ENCODE assay signal across 8 cellular contexts in the genomic region with DNA sequence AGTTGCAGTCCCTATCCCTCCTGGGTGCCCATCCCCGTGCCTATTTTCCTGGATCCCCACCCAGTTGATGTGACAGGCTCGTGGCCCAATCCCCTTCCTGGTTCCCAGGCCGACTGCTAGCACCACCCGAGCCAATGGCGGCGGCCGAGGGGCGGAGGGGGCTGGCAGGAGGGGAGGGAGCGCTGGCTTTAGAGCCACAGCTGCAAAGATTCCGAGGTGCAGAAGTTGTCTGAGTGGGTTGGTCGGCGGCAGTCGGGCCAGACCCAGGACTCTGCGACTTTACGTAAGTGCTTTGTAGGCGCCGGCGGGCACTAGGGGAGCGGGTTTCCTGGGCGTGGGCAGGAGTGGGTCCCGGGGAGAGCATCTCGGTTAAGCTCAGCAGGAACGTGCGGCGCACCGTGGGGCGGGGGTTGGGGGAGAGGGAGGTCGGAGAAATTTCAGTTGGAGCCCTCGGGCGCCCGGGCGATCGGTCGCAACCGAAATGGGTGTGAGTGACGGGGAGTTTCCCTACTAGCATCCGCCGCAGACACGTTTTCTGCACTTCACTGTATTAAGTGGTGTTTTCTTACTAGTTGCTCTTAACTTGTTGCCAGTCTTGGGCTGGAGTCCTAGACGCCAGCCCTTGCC. TPM values are rescaled to one million over a fixed set of nuclear protein-coding genes. Genes with fewer than 3 reads are reported as not detected.
A peak's percentile ranks its signal among the peaks of the same experiment; 100 is the strongest.
DNase-seq lines count a peak whose midpoint lies in the region; ATAC-seq and TF ChIP-seq lines count a peak whose summit lies in the region.

A gene with protein sequence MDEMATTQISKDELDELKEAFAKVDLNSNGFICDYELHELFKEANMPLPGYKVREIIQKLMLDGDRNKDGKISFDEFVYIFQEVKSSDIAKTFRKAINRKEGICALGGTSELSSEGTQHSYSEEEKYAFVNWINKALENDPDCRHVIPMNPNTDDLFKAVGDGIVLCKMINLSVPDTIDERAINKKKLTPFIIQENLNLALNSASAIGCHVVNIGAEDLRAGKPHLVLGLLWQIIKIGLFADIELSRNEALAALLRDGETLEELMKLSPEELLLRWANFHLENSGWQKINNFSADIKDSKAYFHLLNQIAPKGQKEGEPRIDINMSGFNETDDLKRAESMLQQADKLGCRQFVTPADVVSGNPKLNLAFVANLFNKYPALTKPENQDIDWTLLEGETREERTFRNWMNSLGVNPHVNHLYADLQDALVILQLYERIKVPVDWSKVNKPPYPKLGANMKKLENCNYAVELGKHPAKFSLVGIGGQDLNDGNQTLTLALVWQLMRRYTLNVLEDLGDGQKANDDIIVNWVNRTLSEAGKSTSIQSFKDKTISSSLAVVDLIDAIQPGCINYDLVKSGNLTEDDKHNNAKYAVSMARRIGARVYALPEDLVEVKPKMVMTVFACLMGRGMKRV (plus strand): TSS at position 197 of the 627 bp plus-strand sequence. CDS start 49,077 bp downstream, outside the sequence.

- DNase-seq in RWPE2 (ENCODE audit: low spot score) = peak; percentile 82
- DNase-seq in dermis blood vessel endothelial cell = peak; percentile 88
- DNase-seq in stimulated activated CD8-positive, alpha-beta memory T cell treated with anti-CD3 and anti-CD28 coated beads, Interleukin-4, amount 100 ng/mL, for 48 hours = peak; percentile 29

- H3K4me1 ChIP-seq in ACC112 (ENCODE audit: control insufficient read depth, insufficient read depth, low read length, unreplicated experiment) = peaks cover 39% of the 10 kb centered on the region
- H3K4me1 ChIP-seq in RWPE2 (ENCODE audit: insufficient read depth, poor library complexity, severe bottlenecking) = peaks cover 33% of the 10 kb centered on the region

- peak within 1 kb of the TSS; percentile 72 for H2AFZ ChIP-seq in ACC112 (ENCODE audit: low read length, unreplicated experiment)

- no peaks in the 10 kb centered on the region for H3K9me3 ChIP-seq in RWPE2 (ENCODE audit: severe bottlenecking)

- H3K79me2 ChIP-seq in ACC112 (ENCODE audit: control insufficient read depth, insufficient read depth, low read length, unreplicated experiment) = peaks cover 55% of the 10 kb centered on the region

- TF ChIP-seq CTCF in RWPE2 (IDR thresholded peaks at IDR 0.05; ENCODE audit: poor library complexity, severe bottlenecking) = no peak

- H3K27me3 ChIP-seq in ACC112 (ENCODE audit: insufficient read depth, low read length) = no peaks in the 10 kb centered on the region
- H3K27me3 ChIP-seq in RWPE2 (ENCODE audit: insufficient read depth, poor library complexity, severe bottlenecking) = no peaks in the 10 kb centered on the region
- H3K27me3 ChIP-seq in layer of hippocampus (ENCODE audit: control insufficient read depth, insufficient read depth, low read length) = no peaks in the 10 kb centered on the region

- no peaks in the 10 kb centered on the region for H3K36me3 ChIP-seq in ACC112 (ENCODE audit: insufficient read depth, low read length)
- H3K36me3 ChIP-seq in RWPE2 (ENCODE audit: low read depth) = peaks cover 9% of the 10 kb centered on the region; the same call in 1 of the 2 replicates

- peak; percentile 56 for TF ChIP-seq POLR2A in GM15510 (IDR thresholded peaks at IDR 0.05; ENCODE audit: borderline replicate concordance, extremely low read depth, insufficient read length)

- peak; percentile 67 for ATAC-seq in HG03460 (IDR thresholded peaks at IDR 0.05; ENCODE audit: unreplicated experiment)
- ATAC-seq in RWPE2 (ENCODE audit: low read depth) = peak; percentile 73
- no peak for ATAC-seq in GM18909 (IDR thresholded peaks at IDR 0.05; ENCODE audit: poor library complexity, unreplicated experiment)

- peak within 1 kb of the TSS; percentile 83 for H3K27ac ChIP-seq in ACC112 (ENCODE audit: low read depth, low read length)
- peak within 1 kb of the TSS; percentile 97 for H3K27ac ChIP-seq in RWPE2 (ENCODE audit: poor library complexity, severe bottlenecking)
- peak within 1 kb of the TSS; percentile 71 for H3K27ac ChIP-seq in layer of hippocampus (ENCODE audit: low read depth, low read length)

- H3K4me3 ChIP-seq in ACC112 (ENCODE audit: low read depth, low read length) (peak within 1 kb of the TSS; percentile 95), RWPE2 (ENCODE audit: severe bottlenecking) (peak within 1 kb of the TSS; percentile 53)

RNA-seq across cellular contexts. Expression of the gene that starts here (rescaled TPM):
- 530 and 538 TPM in 2 replicates for total RNA-seq in dermis blood vessel endothelial cell

Comparison
In these comparisons a context has a peak if more than half of its experiments do, and no peak if none do; other contexts are left out.
1. DNase-seq: peak in every context shown above with its lines; median percentile 88 in dermis blood vessel endothelial cell; 82 in RWPE2; 29 in stimulated activated CD8-positive, alpha-beta memory T cell treated with anti-CD3 and anti-CD28 coated beads, Interleukin-4, amount 100 ng/mL, for 48 hours.